Comparison of ENCODE assay signal across 14 cellular contexts in the genomic region with DNA sequence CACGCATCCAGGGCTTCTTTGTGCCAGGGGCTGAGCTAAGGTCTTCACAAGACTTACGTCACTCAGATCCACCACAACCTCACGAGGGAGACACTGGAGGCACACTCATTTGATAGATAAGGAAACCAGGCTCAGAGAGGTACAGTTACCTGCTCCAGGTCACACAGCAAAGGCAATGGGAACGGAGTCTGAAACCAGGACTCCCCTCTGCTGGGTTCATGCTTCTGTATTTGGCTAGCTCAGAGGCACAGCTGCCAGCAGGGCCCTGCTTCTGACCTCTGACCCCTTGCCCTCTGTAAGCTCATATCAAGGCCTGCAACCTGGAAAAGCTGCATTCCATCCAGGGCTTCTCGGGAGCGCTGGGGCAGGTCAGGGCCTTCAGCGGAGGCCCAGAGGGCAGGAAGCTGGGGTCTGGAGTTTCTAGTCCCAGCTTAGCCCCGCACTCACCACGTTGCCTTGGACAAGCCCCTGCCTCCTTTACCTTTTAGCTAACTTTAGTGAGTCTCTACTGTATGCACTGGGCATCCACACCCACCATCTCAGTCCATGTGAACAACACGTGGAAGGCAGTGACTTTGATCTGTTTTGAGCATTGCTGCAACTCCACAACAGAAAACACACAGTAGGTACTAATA. TPM values are rescaled to one million over a fixed set of nuclear protein-coding genes. Genes with fewer than 3 reads are reported as not detected.
DNase-seq lines count a peak whose midpoint lies in the region; ATAC-seq and TF ChIP-seq lines count a peak whose summit lies in the region.
"Had no signal": no experiment of that assay in that cellular context is flagged by ENCODE, and none has a peak within 500 bp of the region (broad histone marks: within the 10 kb centered on the region; RNA-seq: fewer than 3 reads in every experiment).

No MANE protein-coding gene starts in this region.

- no peaks in the 10 kb centered on the region; the same call in 1 of the 2 replicates for H4K20me1 ChIP-seq in GM23248 (ENCODE audit: insufficient read depth)

- H3K4me1 Mint-ChIP-seq in chondrocyte (ENCODE audit: low read depth), result peaks cover 90% of the 10 kb centered on the region
- peaks cover 7% of the 10 kb centered on the region for H3K4me1 Mint-ChIP-seq in activated T-helper 2 cell treated with anti-CD3 and anti-CD28 coated beads, Interferon-gamma antibody, Interleukin-2, Interleukin-4, amounts not matched to agents 10 μg/mL and 5 μg/mL and 100 μg/mL, durations not matched to agents 14 hours and 24 hours and 36 hours (ENCODE audit: low read depth)
- H3K4me1 Mint-ChIP-seq: B cell had no signal

- TF ChIP-seq CTCF in chondrocyte (IDR thresholded peaks at IDR 0.05) (no peak), lung (IDR thresholded peaks at IDR 0.05; ENCODE audit: control extremely low read depth, extremely low read depth) (no peak)

- peak overlapping the region; percentile 3 for H3K4me2 ChIP-seq in GM23248 (ENCODE audit: unreplicated experiment)

- peak; percentile 42 for DNase-seq in GM23248
- DNase-seq in chondrocyte (ENCODE audit: low spot score), result no peak
- DNase-seq in lung (ENCODE audit: low spot score), result no peak
- DNase-seq in HUDEP-2 (lab: John Stamatoyannopoulos, UW; ENCODE audit: unreplicated experiment in 76 of 76), result no peak
- DNase-seq in activated effector memory CD4-positive, alpha-beta T cell treated with anti-CD3 and anti-CD28 coated beads, Interleukin-2, amount 50 U/mL, for 16 hours, result no peak
- DNase-seq in activated T-helper 2 cell treated with anti-CD3 and anti-CD28 coated beads, Interferon-gamma antibody, Interleukin-2, Interleukin-4, amounts not matched to agents 10 μg/mL and 5 μg/mL and 100 μg/mL, durations not matched to agents 14 hours and 24 hours and 36 hours (ENCODE audit: low spot score), result no peak
- DNase-seq: effector CD4-positive, alpha-beta T cell; Kasumi-1; NCI-H2081 treated with DMSO at 0.1 percent for 48 hours had no signal

- no peak for ATAC-seq in lung (ENCODE audit: insufficient read depth, low FRiP score)
- no peak for ATAC-seq in GM19328 (IDR thresholded peaks at IDR 0.05; ENCODE audit: unreplicated experiment)

- no peak overlapping the region for H3K4me3 Mint-ChIP-seq in chondrocyte (ENCODE audit: unreplicated experiment)
- H3K4me3 Mint-ChIP-seq in activated T-helper 2 cell treated with anti-CD3 and anti-CD28 coated beads, Interferon-gamma antibody, Interleukin-2, Interleukin-4, amounts not matched to agents 10 μg/mL and 5 μg/mL and 100 μg/mL, durations not matched to agents 14 hours and 24 hours and 36 hours (ENCODE audit: low read depth), result no peak overlapping the region
- H3K4me3 Mint-ChIP-seq: activated naive CD4-positive, alpha-beta T cell treated with anti-CD3 and anti-CD28 coated beads, Interleukin-2, amount 50 U/mL, for 24 hours; B cell; T-helper 1 cell treated with Interleukin-12 subunit alpha and Interleukin-12 subunit beta and Interleukin-4 antibody, amounts not matched to agents 30 μg/mL and 1 μg/mL, for 36 hours had no signal

- H3K4me1 ChIP-seq in GM23248 (ENCODE audit: insufficient read depth) (peaks cover 77% of the 10 kb centered on the region), lung (ENCODE audit: control insufficient read depth in 2 of 2, insufficient read depth in 2 of 2, low read length in 2 of 2) (peaks cover 23 to 48% of the 10 kb centered on the region in 2 donors)

- peaks cover 66% of the 10 kb centered on the region for H3F3A ChIP-seq in GM23248 (ENCODE audit: insufficient read depth)

- peak overlapping the region; percentile 92 for H3K27ac Mint-ChIP-seq in chondrocyte (ENCODE audit: unreplicated experiment)
- H3K27ac Mint-ChIP-seq in activated T-helper 2 cell treated with anti-CD3 and anti-CD28 coated beads, Interferon-gamma antibody, Interleukin-2, Interleukin-4, amounts not matched to agents 10 μg/mL and 5 μg/mL and 100 μg/mL, durations not matched to agents 14 hours and 24 hours and 36 hours, result no peak overlapping the region
- H3K27ac Mint-ChIP-seq: activated naive CD4-positive, alpha-beta T cell treated with anti-CD3 and anti-CD28 coated beads, Interleukin-2, amount 50 U/mL, for 24 hours; B cell; T-helper 1 cell treated with Interleukin-12 subunit alpha and Interleukin-12 subunit beta and Interleukin-4 antibody, amounts not matched to agents 30 μg/mL and 1 μg/mL, for 36 hours had no signal

- no peaks in the 10 kb centered on the region for H3K9me2 ChIP-seq in GM23248 (ENCODE audit: insufficient read depth)

- H3K27me3 ChIP-seq in GM23248 (replicated peaks; ENCODE audit: insufficient read depth) (no peaks in the 10 kb centered on the region), lung (ENCODE audit: control insufficient read depth, insufficient read depth) (no peaks in the 10 kb centered on the region)

- H3K36me3 ChIP-seq in GM23248 (ENCODE audit: low read depth) (peaks cover 11% of the 10 kb centered on the region; the same call in 1 of the 2 replicates), lung (ENCODE audit: control insufficient read depth in 2 of 2, insufficient read depth in 2 of 2, low read length in 2 of 2) (no peaks in the 10 kb centered on the region)

- peak overlapping the region; percentile 55 for H3K9ac ChIP-seq in GM23248

- H3K27ac ChIP-seq in GM23248 (peak overlapping the region; percentile 96), lung (ENCODE audit: low read depth in 1 of 2, low read length in 1 of 2) (peak overlapping the region; percentile 17 to 65), skin epidermis (peak overlapping the region in 15 of 21 experiments; percentile 0 to 89 (median 64))

- H3K79me2 ChIP-seq in GM23248 (ENCODE audit: insufficient read depth), result peaks cover 100% of the 10 kb centered on the region

- H3K36me3 Mint-ChIP-seq in chondrocyte (ENCODE audit: low read depth), result peaks cover 2% of the 10 kb centered on the region
- no peaks in the 10 kb centered on the region for H3K36me3 Mint-ChIP-seq in activated T-helper 2 cell treated with anti-CD3 and anti-CD28 coated beads, Interferon-gamma antibody, Interleukin-2, Interleukin-4, amounts not matched to agents 10 μg/mL and 5 μg/mL and 100 μg/mL, durations not matched to agents 14 hours and 24 hours and 36 hours (ENCODE audit: low read depth)
- H3K36me3 Mint-ChIP-seq: activated naive CD4-positive, alpha-beta T cell treated with anti-CD3 and anti-CD28 coated beads, Interleukin-2, amount 50 U/mL, for 24 hours had no signal

- H3K4me3 ChIP-seq in GM23248 (no peak overlapping the region), lung (no peak overlapping the region), skin epidermis (no peak overlapping the region)

- in situ Hi-C loops in GM23248 (cut with MboI), result no loop called here

- H3K27me3 Mint-ChIP-seq in chondrocyte (ENCODE audit: low read depth), result no peaks in the 10 kb centered on the region
- no peaks in the 10 kb centered on the region for H3K27me3 Mint-ChIP-seq in activated T-helper 2 cell treated with anti-CD3 and anti-CD28 coated beads, Interferon-gamma antibody, Interleukin-2, Interleukin-4, amounts not matched to agents 10 μg/mL and 5 μg/mL and 100 μg/mL, durations not matched to agents 14 hours and 24 hours and 36 hours (ENCODE audit: low read depth)
- H3K27me3 Mint-ChIP-seq: activated naive CD4-positive, alpha-beta T cell treated with anti-CD3 and anti-CD28 coated beads, Interleukin-2, amount 50 U/mL, for 24 hours had no signal

- intact Hi-C loops in activated T-helper 2 cell treated with anti-CD3 and anti-CD28 coated beads, Interferon-gamma antibody, Interleukin-2, Interleukin-4, amounts not matched to agents 10 μg/mL and 5 μg/mL and 100 μg/mL, durations not matched to agents 14 hours and 24 hours and 36 hours (cut with micrococcal nuclease), result no loop called here

- 70 to 71% methylated on average over 10 of the region's 10 CpGs for WGBS in GM23248 (ENCODE audit: low coverage in 1 of 2, low lambda C conversion rate in 2 of 2, missing lambda C conversion rate in 2 of 2), 2 experiments
- WGBS in lung, 2 donors, result 56 to 71% methylated on average over 10 of the region's 10 CpGs

- no peak overlapping the region for H2AFZ ChIP-seq in GM23248

- H3K9me3 ChIP-seq in GM23248 (ENCODE audit: low read depth), result no peaks in the 10 kb centered on the region
- no peaks in the 10 kb centered on the region for H3K9me3 ChIP-seq in lung (ENCODE audit: control insufficient read depth in 2 of 2, insufficient read depth in 1 of 2, low read length in 1 of 2)

- H3K9me3 Mint-ChIP-seq in chondrocyte (ENCODE audit: low read depth), result no peaks in the 10 kb centered on the region
- H3K9me3 Mint-ChIP-seq in activated T-helper 2 cell treated with anti-CD3 and anti-CD28 coated beads, Interferon-gamma antibody, Interleukin-2, Interleukin-4, amounts not matched to agents 10 μg/mL and 5 μg/mL and 100 μg/mL, durations not matched to agents 14 hours and 24 hours and 36 hours, result no peaks in the 10 kb centered on the region
- H3K9me3 Mint-ChIP-seq: activated naive CD4-positive, alpha-beta T cell treated with anti-CD3 and anti-CD28 coated beads, Interleukin-2, amount 50 U/mL, for 24 hours; T-helper 1 cell treated with Interleukin-12 subunit alpha and Interleukin-12 subunit beta and Interleukin-4 antibody, amounts not matched to agents 30 μg/mL and 1 μg/mL, for 36 hours had no signal

RNA-seq across cellular contexts. Expression of a gene that starts 34.6 kb away (rescaled TPM):
- total RNA-seq in GM23248 (2014; rRNA removed; shearing (Covaris generic)), result 407 and 458 TPM in 2 replicates
- polyA plus RNA-seq in GM23248 (2016; fragmentation: Nextera tagmentation; extraction: Ambion mirVana) (123 and 126 TPM in 2 replicates), lung (100 to 1,000 TPM in 1 of 2 donors, 10 to 100 TPM in 1; 58.0 to 100 TPM)
- total RNA-seq in chondrocyte (348 to 488 TPM (median 481 TPM) in 3 replicates), lung (100 to 1,000 TPM; 180 to 335 TPM)
- 3.9 and 4.1 TPM in 2 replicates for total RNA-seq in activated T-helper 2 cell treated with anti-CD3 and anti-CD28 coated beads, Interferon-gamma antibody, Interleukin-2, Interleukin-4, amounts not matched to agents 10 μg/mL and 5 μg/mL and 100 μg/mL, durations not matched to agents 14 hours and 24 hours and 36 hours

Comparison
In these comparisons a context has a peak if more than half of its experiments do, and no peak if none do; other contexts are left out.
1. H3K27ac ChIP-seq: peak in every context shown above with its lines; median percentile 96 in GM23248; 64 in skin epidermis; 41 in lung.
2. RNA of a gene that starts 34.6 kb away (total RNA-seq): 348 to 488 TPM in chondrocyte, 407 to 458 TPM in GM23248 and 180 to 335 TPM in lung; 3.9 to 4.1 TPM in activated T-helper 2 cell treated with anti-CD3 and anti-CD28 coated beads, Interferon-gamma antibody, Interleukin-2, Interleukin-4, amounts not matched to agents 10 μg/mL and 5 μg/mL and 100 μg/mL, durations not matched to agents 14 hours and 24 hours and 36 hours; every median in the first group is over 10 times any median in the second.